Comparison of ENCODE assay signal across 1 cellular context in genomic region chr5:172744106-172745104, GRCh38.
TF ChIP-seq lines count a peak whose summit lies in the region.

No MANE protein-coding gene starts in this region.

TF ChIP-seq in HepG2, 621 proteins besides CTCF, POLR2A, EP300 and RAD21 (continued from another document):
- TF ChIP-seq TAF1 (CRISPR knock-in tag; IDR thresholded peaks at IDR 0.05) (no peak), BCL6 (CRISPR knock-in tag; IDR thresholded peaks at IDR 0.05) (peak; percentile 21; the same call in 1 of the 2 replicates), ZNF468 (CRISPR knock-in tag; IDR thresholded peaks at IDR 0.05) (no peak), HNF4A (CRISPR knock-in tag; IDR thresholded peaks at IDR 0.05) (0 out of 2 replicates have a peak, but pooled peaks have one; percentile 17), HNRNPL (IDR thresholded peaks at IDR 0.05; ENCODE audit: low read depth, low read length) (peak; percentile 68; the same call in 1 of the 2 replicates), SOX6 (IDR thresholded peaks at IDR 0.05) (no peak), SOX6 (CRISPR knock-in tag; IDR thresholded peaks at IDR 0.05) (peak; percentile 51; the same call in 1 of the 2 replicates)
